ENCODE assay signal across 8 cellular contexts in genomic region chr12:67068773-67069450, GRCh38.
DNase-seq lines count a peak whose midpoint lies in the region; ATAC-seq and TF ChIP-seq lines count a peak whose summit lies in the region.

No MANE protein-coding gene starts in this region.

- H3K4me3 Mint-ChIP-seq in activated naive CD8-positive, alpha-beta T cell treated with anti-CD3 and anti-CD28 coated beads, Interleukin-2, amount 50 U/mL, for 24 hours: peak overlapping the region; percentile 84

- DNase-seq in CD1c-positive myeloid dendritic cell (ENCODE audit: extremely low spot score) (peak; percentile 15), RPMI7951 (ENCODE audit: low read depth) (peak; percentile 34), hepatocyte (ENCODE audit: low spot score) (peak; percentile 80), cerebellar cortex (ENCODE audit: low spot score) (no peak)
- peak; percentile 42 for DNase-seq in activated naive CD8-positive, alpha-beta T cell treated with anti-CD3 and anti-CD28 coated beads, Interleukin-2, amount 50 U/mL, for 24 hours

- H3K9me3 Mint-ChIP-seq in activated naive CD8-positive, alpha-beta T cell treated with anti-CD3 and anti-CD28 coated beads, Interleukin-2, amount 50 U/mL, for 24 hours: no peaks in the 10 kb centered on the region

- peak overlapping the region; percentile 81 for H3K27ac Mint-ChIP-seq in activated naive CD8-positive, alpha-beta T cell treated with anti-CD3 and anti-CD28 coated beads, Interleukin-2, amount 50 U/mL, for 24 hours

- H3K4me3 ChIP-seq in hepatocyte (peak overlapping the region; percentile 91), skin epidermis (peak overlapping the region; percentile 35 to 63 (median 55))

- WGBS in hepatocyte (ENCODE audit: low lambda C conversion rate, missing lambda C conversion rate): 0% methylated on average over 11 of the region's 81 CpGs

- peaks cover 3% of the 10 kb centered on the region for H3K27me3 ChIP-seq in hepatocyte

- TF ChIP-seq CTCF in hepatocyte (IDR thresholded peaks at IDR 0.05; ENCODE audit: poor library complexity): no peak

- peaks cover 26% of the 10 kb centered on the region for H3K4me1 Mint-ChIP-seq in activated naive CD8-positive, alpha-beta T cell treated with anti-CD3 and anti-CD28 coated beads, Interleukin-2, amount 50 U/mL, for 24 hours

- peak overlapping the region; percentile 95 for H3K4me2 ChIP-seq in hepatocyte

- peak overlapping the region; percentile 97 for H2AFZ ChIP-seq in hepatocyte

- peak; percentile 60 for ATAC-seq in GM19372 (IDR thresholded peaks at IDR 0.05; ENCODE audit: low read depth, unreplicated experiment)
- peak; percentile 52 for ATAC-seq in HG03520 (IDR thresholded peaks at IDR 0.05; ENCODE audit: unreplicated experiment)
- ATAC-seq in activated naive CD8-positive, alpha-beta T cell treated with anti-CD3 and anti-CD28 coated beads, Interleukin-2, amount 50 U/mL, for 24 hours: peak; percentile 24

- no peaks in the 10 kb centered on the region for H3K36me3 ChIP-seq in hepatocyte (replicated peaks; ENCODE audit: insufficient read depth, low read depth)

- peak overlapping the region; percentile 80 for H3K27ac ChIP-seq in hepatocyte
- peak overlapping the region; percentile 61 to 92 (median 78) for H3K27ac ChIP-seq in skin epidermis

- H3K9me2 ChIP-seq in hepatocyte (replicated peaks; ENCODE audit: insufficient read depth): no peaks in the 10 kb centered on the region

- peaks cover 33% of the 10 kb centered on the region for H3K79me2 ChIP-seq in hepatocyte

- peaks cover 5% of the 10 kb centered on the region for H4K20me1 ChIP-seq in hepatocyte (ENCODE audit: insufficient read depth, poor library complexity, severe bottlenecking)

- peaks cover 33% of the 10 kb centered on the region for H3K27me3 Mint-ChIP-seq in activated naive CD8-positive, alpha-beta T cell treated with anti-CD3 and anti-CD28 coated beads, Interleukin-2, amount 50 U/mL, for 24 hours

- H3K36me3 Mint-ChIP-seq in activated naive CD8-positive, alpha-beta T cell treated with anti-CD3 and anti-CD28 coated beads, Interleukin-2, amount 50 U/mL, for 24 hours (ENCODE audit: low read depth): no peaks in the 10 kb centered on the region

- H3K4me1 ChIP-seq in hepatocyte (ENCODE audit: insufficient read depth): peaks cover 13% of the 10 kb centered on the region

- no peaks in the 10 kb centered on the region for H3K9me3 ChIP-seq in hepatocyte (ENCODE audit: low read depth)
